Comparison of ENCODE assay signal across 10 cellular contexts in genomic region chr2:204051476-204051875, GRCh38.
DNase-seq lines count a peak whose midpoint lies in the region; ATAC-seq and TF ChIP-seq lines count a peak whose summit lies in the region.
"Had no signal": no experiment of that assay in that cellular context is flagged by ENCODE, and none has a peak within 500 bp of the region (broad histone marks: within the 10 kb centered on the region; RNA-seq: fewer than 3 reads in every experiment).

No MANE protein-coding gene starts in this region.

- DNase-seq in brain microvascular endothelial cell (no peak), osteoblast (ENCODE audit: insufficient read length, low spot score, missing footprints) (no peak), HuH-7.5 (ENCODE audit: low spot score) (no peak)
- DNase-seq in activated CD4-positive, alpha-beta T cell treated with anti-CD3 and anti-CD28 coated beads for 48 hours, result no peak
- DNase-seq: gastrocnemius medialis, KBM-7, NCI-H524 treated with DMSO at 0.1 percent for 48 hours had no signal

- H3K4me3 ChIP-seq in Loucy (ENCODE audit: low read length, poor library complexity, severe bottlenecking), result no peak overlapping the region
- H3K4me3 ChIP-seq in brain microvascular endothelial cell (ENCODE audit: low read depth, low read length), result no peak overlapping the region
- no peak overlapping the region for H3K4me3 ChIP-seq in osteoblast (ENCODE audit: insufficient read depth, low read length)
- H3K4me3 ChIP-seq: gastrocnemius medialis had no signal

- no peaks in the 10 kb centered on the region for H3K36me3 ChIP-seq in Loucy (ENCODE audit: insufficient read depth, low read length)
- no peaks in the 10 kb centered on the region for H3K36me3 ChIP-seq in brain microvascular endothelial cell (replicated peaks)
- H3K36me3 ChIP-seq in osteoblast (ENCODE audit: insufficient read depth, low read length), result no peaks in the 10 kb centered on the region
- H3K36me3 ChIP-seq: gastrocnemius medialis had no signal

- no peaks in the 10 kb centered on the region for H3K9me2 ChIP-seq in Loucy (replicated peaks; ENCODE audit: low read depth, low read length)

- H4K20me1 ChIP-seq in Loucy (ENCODE audit: insufficient read depth, low read length, poor library complexity, severe bottlenecking) (no peaks in the 10 kb centered on the region), osteoblast (ENCODE audit: insufficient read depth, low read length) (no peaks in the 10 kb centered on the region)

- H3K27me3 ChIP-seq in Loucy (ENCODE audit: insufficient read depth, low read length, poor library complexity, severe bottlenecking) (no peaks in the 10 kb centered on the region), brain microvascular endothelial cell (replicated peaks) (no peaks in the 10 kb centered on the region), osteoblast (ENCODE audit: insufficient read depth, low read length) (peaks cover 4% of the 10 kb centered on the region)
- H3K27me3 ChIP-seq: gastrocnemius medialis had no signal

- H3K9me3 ChIP-seq in Loucy (ENCODE audit: insufficient read depth, low read depth, low read length) (no peaks in the 10 kb centered on the region), osteoblast (ENCODE audit: low read depth, low read length) (no peaks in the 10 kb centered on the region)
- H3K9me3 ChIP-seq: gastrocnemius medialis had no signal

- TF ChIP-seq CTCF in GM12872 (IDR thresholded peaks at IDR 0.05; ENCODE audit: insufficient read depth, low read depth, low read length) (peak; percentile 46; the same call in 1 of the 3 replicates), Loucy (conservative IDR thresholded peaks at IDR 0.05; ENCODE audit: low read length) (peak; percentile 84), brain microvascular endothelial cell (IDR thresholded peaks at IDR 0.05; ENCODE audit: low read depth, low read length, missing control alignments) (peak; percentile 44), osteoblast (IDR thresholded peaks at IDR 0.05; ENCODE audit: extremely low read depth, low read depth, low read length) (peak; percentile 34)

- no peak overlapping the region for H3K27ac ChIP-seq in brain microvascular endothelial cell
- H3K27ac ChIP-seq in osteoblast (ENCODE audit: low read depth, low read length), result no peak overlapping the region
- H3K27ac ChIP-seq: gastrocnemius medialis had no signal

- H3K9ac ChIP-seq in Loucy (ENCODE audit: low read depth, low read length, poor library complexity, severe bottlenecking), result no peak overlapping the region

- H3K4me2 ChIP-seq in Loucy (ENCODE audit: low read depth, low read length, poor library complexity, severe bottlenecking) (no peak overlapping the region), osteoblast (ENCODE audit: insufficient read depth, low read length) (no peak overlapping the region)

- H3K79me2 ChIP-seq in Loucy (ENCODE audit: insufficient read depth, low read length) (no peaks in the 10 kb centered on the region), osteoblast (ENCODE audit: insufficient read depth, low read length) (no peaks in the 10 kb centered on the region)

- in situ Hi-C loops in brain microvascular endothelial cell (cut with HindIII; ENCODE audit: low pct_ligation_motif_present, low sequenced_read_pairs), result no loop called here

- H2AFZ ChIP-seq in Loucy (ENCODE audit: low read length) (no peak overlapping the region), osteoblast (ENCODE audit: low read length) (no peak overlapping the region)

- no peak for ATAC-seq in GM18517 (IDR thresholded peaks at IDR 0.05; ENCODE audit: unreplicated experiment)
- ATAC-seq: gastrocnemius medialis had no signal

- H3K4me1 ChIP-seq in Loucy (ENCODE audit: insufficient read depth, low read length, poor library complexity, severe bottlenecking) (peaks cover 6% of the 10 kb centered on the region), osteoblast (ENCODE audit: insufficient read depth, low read length) (no peaks in the 10 kb centered on the region)
- H3K4me1 ChIP-seq: gastrocnemius medialis had no signal

- no peaks in the 10 kb centered on the region for H3F3A ChIP-seq in Loucy (ENCODE audit: low read depth)

Comparison
In these comparisons a context has a peak if more than half of its experiments do, and no peak if none do; other contexts are left out.
1. CTCF ChIP-seq: peak in every context shown above with its lines; median percentile 84 in Loucy; 46 in GM12872; 44 in brain microvascular endothelial cell; 34 in osteoblast.